In the genomic region with DNA sequence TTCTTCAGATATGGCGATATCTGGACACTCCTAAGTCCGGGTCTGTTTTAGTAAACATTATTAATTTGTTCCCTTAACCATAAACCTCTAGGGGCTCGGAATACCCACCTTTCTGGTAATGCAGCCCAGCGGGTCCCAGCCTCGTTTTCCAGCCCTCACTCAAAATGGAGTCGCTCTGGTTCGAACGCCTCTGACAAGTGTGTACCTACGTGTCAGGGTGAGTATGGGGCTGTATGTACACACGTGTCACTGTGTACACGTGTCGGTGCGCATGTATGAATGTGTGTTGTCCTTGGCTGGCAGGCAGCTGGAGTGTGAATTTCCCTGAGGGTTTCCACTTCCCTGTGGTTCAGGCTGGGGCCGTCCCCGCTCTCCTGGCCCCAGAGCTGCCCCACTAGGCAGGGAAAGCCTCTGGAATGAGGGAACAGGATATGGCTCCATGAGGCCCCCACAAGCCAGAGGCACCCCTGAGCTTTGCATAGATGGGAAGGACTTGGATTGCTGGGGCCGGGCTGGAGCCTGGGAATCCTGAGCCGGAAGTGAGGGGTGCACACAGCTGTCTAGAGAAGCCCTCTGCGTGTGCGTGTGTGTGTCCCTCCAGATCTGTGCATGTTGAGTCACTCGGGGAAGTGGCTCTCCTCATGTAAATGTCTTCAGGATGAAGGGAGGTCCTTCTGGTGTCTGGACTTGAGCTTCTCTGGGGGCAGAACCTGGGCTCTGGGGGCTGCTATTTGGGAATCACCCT, we compare ENCODE assay signal across 16 cellular contexts.
DNase-seq lines count a peak whose midpoint lies in the region; ATAC-seq and TF ChIP-seq lines count a peak whose summit lies in the region.
"Had no signal": no experiment of that assay in that cellular context is flagged by ENCODE, and none has a peak within 500 bp of the region (broad histone marks: within the 10 kb centered on the region; RNA-seq: fewer than 3 reads in every experiment).

No MANE protein-coding gene starts in this region.

- no peaks in the 10 kb centered on the region for H3K9me3 Mint-ChIP-seq in activated CD4-positive, alpha-beta T cell treated with anti-CD3 and anti-CD28 coated beads, Interleukin-2, amount 10 ng/mL, durations not matched to agents 24 days and 14 days
- H3K9me3 Mint-ChIP-seq: activated T-cell treated with anti-CD3 and anti-CD28 coated beads, Interleukin-2, amount 50 U/mL, for 72 hours; effector memory CD8-positive, alpha-beta T cell; naive thymus-derived CD4-positive, alpha-beta T cell; T-cell had no signal

- peaks cover 12% of the 10 kb centered on the region for H3K4me1 Mint-ChIP-seq in activated CD4-positive, alpha-beta T cell treated with anti-CD3 and anti-CD28 coated beads, Interleukin-2, amount 10 ng/mL, durations not matched to agents 24 days and 14 days

- H3K9me3 ChIP-seq in upper lobe of right lung, result no peaks in the 10 kb centered on the region

- no peak overlapping the region for H3K4me3 Mint-ChIP-seq in activated CD4-positive, alpha-beta T cell treated with anti-CD3 and anti-CD28 coated beads, Interleukin-2, amount 10 ng/mL, durations not matched to agents 24 days and 14 days
- H3K4me3 Mint-ChIP-seq: activated CD4-positive, alpha-beta T cell treated with anti-CD3 and anti-CD28 coated beads for 36 hours; activated T-cell treated with anti-CD3 and anti-CD28 coated beads, Interleukin-2, amount 50 U/mL, for 72 hours had no signal

- ATAC-seq in upper lobe of right lung (no peak), HG03139 (IDR thresholded peaks at IDR 0.05; ENCODE audit: unreplicated experiment) (no peak)
- ATAC-seq: activated CD4-positive, alpha-beta T cell treated with anti-CD3 and anti-CD28 coated beads for 36 hours; activated T-cell treated with anti-CD3 and anti-CD28 coated beads, Interleukin-2, amount 50 U/mL, for 72 hours; effector memory CD8-positive, alpha-beta T cell; naive thymus-derived CD4-positive, alpha-beta T cell; sciatic nerve; T-cell had no signal

- H3K27me3 Mint-ChIP-seq in activated CD4-positive, alpha-beta T cell treated with anti-CD3 and anti-CD28 coated beads, Interleukin-2, amount 10 ng/mL, durations not matched to agents 24 days and 14 days, result peaks cover 8% of the 10 kb centered on the region

- TF ChIP-seq CTCF in upper lobe of right lung (IDR thresholded peaks at IDR 0.05), result no peak

- intact Hi-C loops in upper lobe of right lung (cut with DNase I), result no loop called here
- intact Hi-C loops in activated CD4-positive, alpha-beta T cell treated with anti-CD3 and anti-CD28 coated beads, Interleukin-2, amount 10 ng/mL, durations not matched to agents 24 days and 14 days (cut with micrococcal nuclease), result no loop called here

- no peaks in the 10 kb centered on the region for H3K27me3 ChIP-seq in upper lobe of right lung

- DNase-seq in NOMO-1 treated with DMSO at 0.1 percent for 48 hours (lab: John Stamatoyannopoulos, UW; ENCODE audit: unreplicated experiment) (peak; percentile 24), NOMO-1 (lab: John Stamatoyannopoulos, UW; ENCODE audit: unreplicated experiment in 2 of 2) (no peak), left kidney (ENCODE audit: low read depth, low spot score) (peak; percentile 46), upper lobe of right lung (no peak), SIG-M5 treated with dmso at 0.1 percent for 504 hours (lab: John Stamatoyannopoulos, UW; ENCODE audit: unreplicated experiment) (no peak)
- no peak for DNase-seq in activated CD4-positive, alpha-beta T cell treated with anti-CD3 and anti-CD28 coated beads, Interleukin-2, amount 10 ng/mL, durations not matched to agents 24 days and 14 days
- DNase-seq: activated CD4-positive, alpha-beta T cell treated with anti-CD3 and anti-CD28 coated beads for 36 hours; activated T-cell treated with anti-CD3 and anti-CD28 coated beads, Interleukin-2, amount 50 U/mL, for 72 hours; amniotic stem cell; Calu3; effector memory CD8-positive, alpha-beta T cell; naive thymus-derived CD4-positive, alpha-beta T cell; T-cell had no signal

- H3K4me3 ChIP-seq in upper lobe of right lung, result no peak overlapping the region

- H3K27ac ChIP-seq in angular gyrus (ENCODE audit: low read depth, low read length) (peak overlapping the region; percentile 72), upper lobe of right lung (peak overlapping the region; percentile 14)

- H3K36me3 ChIP-seq in upper lobe of right lung, result no peaks in the 10 kb centered on the region

- H3K36me3 Mint-ChIP-seq in activated CD4-positive, alpha-beta T cell treated with anti-CD3 and anti-CD28 coated beads, Interleukin-2, amount 10 ng/mL, durations not matched to agents 24 days and 14 days (ENCODE audit: low read depth), result no peaks in the 10 kb centered on the region
- H3K36me3 Mint-ChIP-seq: naive thymus-derived CD4-positive, alpha-beta T cell; T-cell had no signal

- H3K4me1 ChIP-seq in upper lobe of right lung, result peaks cover 39% of the 10 kb centered on the region

- no peak overlapping the region for H3K27ac Mint-ChIP-seq in activated CD4-positive, alpha-beta T cell treated with anti-CD3 and anti-CD28 coated beads, Interleukin-2, amount 10 ng/mL, durations not matched to agents 24 days and 14 days
- H3K27ac Mint-ChIP-seq: activated CD4-positive, alpha-beta T cell treated with anti-CD3 and anti-CD28 coated beads for 36 hours; activated T-cell treated with anti-CD3 and anti-CD28 coated beads, Interleukin-2, amount 50 U/mL, for 72 hours; effector memory CD8-positive, alpha-beta T cell; T-cell had no signal

Comparison
In these comparisons a context has a peak if more than half of its experiments do, and no peak if none do; other contexts are left out.
1. DNase-seq: peak in NOMO-1 treated with DMSO at 0.1 percent for 48 hours (single experiment) and left kidney (single experiment); none in NOMO-1 (0 of 2), upper lobe of right lung (single experiment), activated CD4-positive, alpha-beta T cell treated with anti-CD3 and anti-CD28 coated beads, Interleukin-2, amount 10 ng/mL, durations not matched to agents 24 days and 14 days (single experiment) and SIG-M5 treated with dmso at 0.1 percent for 504 hours (single experiment).